In genomic region chr12:2396448-2396871, GRCh38 we compare ENCODE assay signal across 13 cellular contexts.
DNase-seq lines count a peak whose midpoint lies in the region; ATAC-seq and TF ChIP-seq lines count a peak whose summit lies in the region.
"Had no signal": no experiment of that assay in that cellular context is flagged by ENCODE, and none has a peak within 500 bp of the region (broad histone marks: within the 10 kb centered on the region; RNA-seq: fewer than 3 reads in every experiment).

No MANE protein-coding gene starts in this region.

- H3K9me3 ChIP-seq in left ventricle myocardium inferior (replicated peaks) (no peaks in the 10 kb centered on the region), sigmoid colon (no peaks in the 10 kb centered on the region)

- no peak for TF ChIP-seq POLR2A in sigmoid colon (IDR thresholded peaks at IDR 0.05)

- H3K4me1 ChIP-seq in left ventricle myocardium inferior = peaks cover 84% of the 10 kb centered on the region
- H3K4me1 ChIP-seq in sigmoid colon = peaks cover 0 to 75% (median 70%) of the 10 kb centered on the region in 4 donors

- H3K27ac Mint-ChIP-seq in activated CD4-positive, alpha-beta memory T cell treated with anti-CD3 and anti-CD28 coated beads, Interleukin-2, amount 10 ng/mL, durations not matched to agents 7 days and 5 days = no peak overlapping the region

- peak in 2 of 4 donors; percentile 17 to 24 for TF ChIP-seq EP300 in sigmoid colon (IDR thresholded peaks at IDR 0.05)

- CTCF ChIA-PET in activated CD4-positive, alpha-beta memory T cell treated with anti-CD3 and anti-CD28 coated beads, Interleukin-2, amount 10 ng/mL, durations not matched to agents 7 days and 5 days (lab: Charles Lee) = no interaction called here

- H3K27me3 ChIP-seq in left ventricle myocardium inferior (ENCODE audit: low read depth) = no peaks in the 10 kb centered on the region
- H3K27me3 ChIP-seq in sigmoid colon = no peaks in the 10 kb centered on the region
- H3K27me3 ChIP-seq: hepatocyte had no signal

- H3K36me3 ChIP-seq in left ventricle myocardium inferior (peaks cover 4% of the 10 kb centered on the region), sigmoid colon (no peaks in the 10 kb centered on the region)

- POLR2A ChIA-PET in activated CD4-positive, alpha-beta memory T cell treated with anti-CD3 and anti-CD28 coated beads, Interleukin-2, amount 10 ng/mL, durations not matched to agents 7 days and 5 days (lab: Charles Lee) = no interaction called here

- no peak for ATAC-seq in HG03039 (IDR thresholded peaks at IDR 0.05; ENCODE audit: unreplicated experiment)

- H3K27me3 Mint-ChIP-seq in activated CD4-positive, alpha-beta memory T cell treated with anti-CD3 and anti-CD28 coated beads, Interleukin-2, amount 10 ng/mL, durations not matched to agents 7 days and 5 days = peaks cover 4% of the 10 kb centered on the region

- H3K4me3 Mint-ChIP-seq in activated CD4-positive, alpha-beta memory T cell treated with anti-CD3 and anti-CD28 coated beads, Interleukin-2, amount 10 ng/mL, durations not matched to agents 7 days and 5 days = no peak overlapping the region

- H3K4me1 Mint-ChIP-seq in activated CD4-positive, alpha-beta memory T cell treated with anti-CD3 and anti-CD28 coated beads, Interleukin-2, amount 10 ng/mL, durations not matched to agents 7 days and 5 days = no peaks in the 10 kb centered on the region

- TF ChIP-seq CTCF in astrocyte of the cerebellum (IDR thresholded peaks at IDR 0.05; ENCODE audit: low read depth, low read length, missing control alignments) (no peak), left ventricle myocardium inferior (IDR thresholded peaks at IDR 0.05; ENCODE audit: borderline replicate concordance) (no peak), sigmoid colon (IDR thresholded peaks at IDR 0.05) (no peak)

- no peaks in the 10 kb centered on the region for H3K36me3 Mint-ChIP-seq in activated CD4-positive, alpha-beta memory T cell treated with anti-CD3 and anti-CD28 coated beads, Interleukin-2, amount 10 ng/mL, durations not matched to agents 7 days and 5 days (ENCODE audit: low read depth)

- in situ Hi-C loops in astrocyte of the cerebellum (cut with HindIII; ENCODE audit: low sequenced_read_pairs) = loop anchor here (5.0 kb wide), 1 partner anchor 46 kb away; no protein-coding TSS in a partner anchor

- H3K27ac ChIP-seq in left ventricle myocardium inferior (replicated peaks) = peak overlapping the region; percentile 70
- H3K27ac ChIP-seq in sigmoid colon = peak overlapping the region; percentile 67 to 87 (median 80)
- H3K27ac ChIP-seq: hepatocyte, HL-60, PC-9 had no signal

- no peaks in the 10 kb centered on the region for H3K9me3 Mint-ChIP-seq in activated CD4-positive, alpha-beta memory T cell treated with anti-CD3 and anti-CD28 coated beads, Interleukin-2, amount 10 ng/mL, durations not matched to agents 7 days and 5 days

- DNase-seq in DMS79 treated with DMSO at 0.1 percent for 48 hours (lab: John Stamatoyannopoulos, UW) (peak; percentile 6), astrocyte of the cerebellum (ENCODE audit: low read depth) (peak; percentile 77), left ventricle myocardium inferior (peak; percentile 68), sigmoid colon (peak; percentile 86), SHP77 treated with DMSO at 0.1 percent for 48 hours (lab: John Stamatoyannopoulos, UW) (no peak), NCI-H524 (lab: John Stamatoyannopoulos, UW) (no peak)
- DNase-seq in activated CD4-positive, alpha-beta memory T cell treated with anti-CD3 and anti-CD28 coated beads, Interleukin-2, amount 10 ng/mL, durations not matched to agents 7 days and 5 days = no peak
- DNase-seq: activated CD4-positive, alpha-beta T cell treated with anti-CD3 and anti-CD28 coated beads, Interleukin-2, amount 50 U/mL, for 4 hours; GOT3; PC-9 had no signal

- intact Hi-C loops in left ventricle myocardium inferior (cut with micrococcal nuclease) (no loop called here), sigmoid colon (cut with DNase I) (no loop called here)

- 75 to 87% methylated on average over 6 of the region's 6 CpGs for WGBS in sigmoid colon, 2 donors

- no peak overlapping the region for H3K4me3 ChIP-seq in astrocyte of the cerebellum (ENCODE audit: low read depth, low read length)
- no peak overlapping the region for H3K4me3 ChIP-seq in left ventricle myocardium inferior
- no peak overlapping the region for H3K4me3 ChIP-seq in sigmoid colon
- H3K4me3 ChIP-seq: hepatocyte, PC-9 had no signal

Comparison
In these comparisons a context has a peak if more than half of its experiments do, and no peak if none do; other contexts are left out.
1. DNase-seq: peak in DMS79 treated with DMSO at 0.1 percent for 48 hours (single experiment), astrocyte of the cerebellum (single experiment), left ventricle myocardium inferior (single experiment) and sigmoid colon (single experiment); none in SHP77 treated with DMSO at 0.1 percent for 48 hours (single experiment), activated CD4-positive, alpha-beta memory T cell treated with anti-CD3 and anti-CD28 coated beads, Interleukin-2, amount 10 ng/mL, durations not matched to agents 7 days and 5 days (single experiment) and NCI-H524 (0 of 2).